Comparison of ENCODE assay signal across 1 cellular context in genomic region chr1:41955461-41956159, GRCh38.
A peak's percentile ranks its signal among the peaks of the same experiment; 100 is the strongest.
TF ChIP-seq lines count a peak whose summit lies in the region.

No MANE protein-coding gene starts in this region.

TF ChIP-seq in GM12878, 131 proteins besides CTCF, POLR2A, EP300 and RAD21 (continued from another document):
- no peak for TF ChIP-seq CUX1 (IDR thresholded peaks at IDR 0.05; ENCODE audit: insufficient replicate concordance, low read depth, low read length)
- peak; percentile 66 for TF ChIP-seq SKIL (IDR thresholded peaks at IDR 0.05; ENCODE audit: low read depth, poor library complexity, severe bottlenecking)
- no peak for TF ChIP-seq TCF7 (IDR thresholded peaks at IDR 0.05; ENCODE audit: borderline replicate concordance)
TF ChIP-seq in GM12878: peak in this region for 38.
